1 cellular context compared by ENCODE assay signal in genomic region chr2:55617160-55618024, GRCh38.
TF ChIP-seq lines count a peak whose summit lies in the region.

TSS of gene PPP4R3B (minus strand) at chr2:55617622. CDS start at chr2:55617285, 337 bp downstream.

TF ChIP-seq in GM12878, 131 proteins besides CTCF, POLR2A, EP300 and RAD21 (continued from another document):
- TF ChIP-seq SIN3A (IDR thresholded peaks at IDR 0.05; ENCODE audit: low read depth, low read length) (peak; percentile 84), ZSCAN29 (IDR thresholded peaks at IDR 0.05) (no peak), SMAD5 (IDR thresholded peaks at IDR 0.05; ENCODE audit: low read depth) (peak; percentile 83; the same call in 1 of the 2 replicates), ATF7 (IDR thresholded peaks at IDR 0.05; ENCODE audit: low read depth) (peak; percentile 83), STAT1 (conservative IDR thresholded peaks at IDR 0.05) (peak; percentile 13; the same call in 1 of the 2 replicates), CHD4 (IDR thresholded peaks at IDR 0.05) (no peak), MEF2B (IDR thresholded peaks at IDR 0.05; ENCODE audit: partially characterized antibody, poor library complexity, severe bottlenecking) (no peak), TCF12 (IDR thresholded peaks at IDR 0.05; ENCODE audit: low read depth, low read length) (peak; percentile 27; the same call in 1 of the 2 replicates), ZNF592 (IDR thresholded peaks at IDR 0.05) (no peak), HDAC6 (IDR thresholded peaks at IDR 0.05; ENCODE audit: unreplicated experiment) (no peak), HDGF (IDR thresholded peaks at IDR 0.05) (peak; percentile 96), PAX5 (IDR thresholded peaks at IDR 0.05; ENCODE audit: borderline replicate concordance, low read depth, low read length) (peak; percentile 9; the same call in 1 of the 2 replicates), ESRRA (IDR thresholded peaks at IDR 0.05; ENCODE audit: low read length) (peak; percentile 48; the same call in 1 of the 2 replicates), NR2F1 (conservative IDR thresholded peaks at IDR 0.05) (no peak), PKNOX1 (IDR thresholded peaks at IDR 0.05) (peak; percentile 76), NBN (IDR thresholded peaks at IDR 0.05) (peak; percentile 96), SMC3 (IDR thresholded peaks at IDR 0.05; ENCODE audit: borderline replicate concordance, low read length) (no peak), CBX5 (IDR thresholded peaks at IDR 0.05; ENCODE audit: low read depth) (peak; percentile 81; the same call in 1 of the 2 replicates), PAX8 (IDR thresholded peaks at IDR 0.05) (peak; percentile 91), ATF2 (IDR thresholded peaks at IDR 0.05; ENCODE audit: low read length) (peak; percentile 89), SUZ12 (IDR thresholded peaks at IDR 0.05; ENCODE audit: unreplicated experiment) (no peak), ZNF384 (IDR thresholded peaks at IDR 0.05; ENCODE audit: borderline replicate concordance, low read depth, low read length) (0 out of 2 replicates have a peak, but pooled peaks have one; percentile 13), HCFC1 (IDR thresholded peaks at IDR 0.05; ENCODE audit: low read length) (peak; percentile 77), MYC (IDR thresholded peaks at IDR 0.05; ENCODE audit: insufficient read depth, insufficient read length, insufficient replicate concordance, low read length, severe bottlenecking) (peak; percentile 76), SIX5 (IDR thresholded peaks at IDR 0.05; ENCODE audit: low read depth, low read length, severe bottlenecking) (peak; percentile 53), TBL1XR1 (IDR thresholded peaks at IDR 0.05; ENCODE audit: low read depth, low read length) (0 out of 2 replicates have a peak, but pooled peaks have one; percentile 18), TCF7 (IDR thresholded peaks at IDR 0.05; ENCODE audit: borderline replicate concordance) (no peak), NFIC (IDR thresholded peaks at IDR 0.05; ENCODE audit: low read depth, low read length) (peak; percentile 41; the same call in 1 of the 2 replicates), RAD51 (IDR thresholded peaks at IDR 0.05) (no peak), NR2C1 (IDR thresholded peaks at IDR 0.05) (peak; percentile 51; the same call in 1 of the 2 replicates), MYB (IDR thresholded peaks at IDR 0.05; ENCODE audit: borderline replicate concordance, low read depth, low read length) (no peak), ZNF207 (IDR thresholded peaks at IDR 0.05; ENCODE audit: borderline replicate concordance) (peak; percentile 87), SRF (IDR thresholded peaks at IDR 0.05; ENCODE audit: low read depth in 2 of 2, low read length in 2 of 2) (peak in 1 of 2 experiments; percentile 54; a peak in 1 of 4 replicates), ELK1 (IDR thresholded peaks at IDR 0.05; ENCODE audit: low read depth, low read length) (peak; percentile 32; the same call in 1 of the 2 replicates), KAT2A (conservative IDR thresholded peaks at IDR 0.05; ENCODE audit: control insufficient read depth, low read depth, low read length) (no peak), DPF2 (IDR thresholded peaks at IDR 0.05) (peak; percentile 23; the same call in 1 of the 2 replicates), ZNF274 (IDR thresholded peaks at IDR 0.05; ENCODE audit: insufficient read depth, insufficient read length) (no peak)
TF ChIP-seq in GM12878: peak in this region for 75.
